9 cellular contexts compared by ENCODE assay signal in genomic region chrX:49838374-49838773, GRCh38. TPM values are rescaled to one million over a fixed set of nuclear protein-coding genes. Genes with fewer than 3 reads are reported as not detected.
DNase-seq lines count a peak whose midpoint lies in the region; ATAC-seq, FAIRE-seq and TF ChIP-seq lines count a peak whose summit lies in the region.
"Had no signal": no experiment of that assay in that cellular context is flagged by ENCODE, and none has a peak within 500 bp of the region (broad histone marks: within the 10 kb centered on the region; RNA-seq: fewer than 3 reads in every experiment).

No MANE protein-coding gene starts in this region.

- DNase-seq in Ammon's horn (ENCODE audit: low spot score) (peak; percentile 42), GM12891 (ENCODE audit: insufficient read length, low spot score) (no peak), Kasumi-1 (lab: John Stamatoyannopoulos, UW) (peak; percentile 14 to 29), WTC11 (ENCODE audit: low spot score) (peak; percentile 24), left colon (peak in 1 of 2 donors; percentile 14)
- no peak for DNase-seq in stimulated activated naive CD8-positive, alpha-beta T cell treated with anti-CD3 and anti-CD28 coated beads, Interleukin-15, Interleukin-2, amounts not matched to agents 100 U/mL and 50 U/mL, for 24 hours

- no peaks in the 10 kb centered on the region for H3K36me3 Mint-ChIP-seq in WTC11

- no peak overlapping the region for H3K4me3 Mint-ChIP-seq in WTC11

- no peaks in the 10 kb centered on the region for H3K4me1 Mint-ChIP-seq in WTC11

- no peaks in the 10 kb centered on the region for H3K9me3 Mint-ChIP-seq in WTC11

- peak; percentile 54 for FAIRE-seq in GM12891 (lab: Jason Lieb, UNC)
- FAIRE-seq: frontal cortex had no signal

- H3K27ac Mint-ChIP-seq in WTC11, result no peak overlapping the region

- POLR2A ChIA-PET in WTC11 (lab: Charles Lee), result no interaction called here

- CTCF ChIA-PET in WTC11 (lab: Charles Lee), result interaction anchor here (1.1 to 1.3 kb wide), 2 partner anchors 40 to 77 kb away, joined by 3 to 9 read pairs; no protein-coding TSS in a partner anchor

- no peak for TF ChIP-seq POLR2A in GM12891 (IDR thresholded peaks at IDR 0.05; ENCODE audit: low read depth, low read length)

- ATAC-seq in WTC11 (peak; percentile 74), left colon (peak; percentile 59), HG03045 (IDR thresholded peaks at IDR 0.05; ENCODE audit: unreplicated experiment) (no peak), GM21723 (IDR thresholded peaks at IDR 0.05; ENCODE audit: unreplicated experiment) (no peak)
- no peak for ATAC-seq in stimulated activated naive CD8-positive, alpha-beta T cell treated with anti-CD3 and anti-CD28 coated beads, Interleukin-15, Interleukin-2, amounts not matched to agents 100 U/mL and 50 U/mL, for 24 hours

- peak; percentile 35; the same call in 1 of the 2 replicates for TF ChIP-seq CTCF in WTC11 (IDR thresholded peaks at IDR 0.05)

- H3K27me3 Mint-ChIP-seq in WTC11 (ENCODE audit: low read depth), result no peaks in the 10 kb centered on the region

- intact Hi-C loops in left colon (cut with DNase I, micrococcal nuclease), result no loop called here

TF ChIP-seq in GM12891, 5 proteins besides CTCF, POLR2A, EP300 and RAD21:
- TF ChIP-seq POLR2AphosphoS5 (IDR thresholded peaks at IDR 0.05; ENCODE audit: low read depth, low read length), result no peak
- TF ChIP-seq TAF1 (IDR thresholded peaks at IDR 0.05; ENCODE audit: low read depth, low read length), result no peak
- no peak for TF ChIP-seq PAX5 (IDR thresholded peaks at IDR 0.05; ENCODE audit: insufficient read depth, low read length, severe bottlenecking)
- no peak for TF ChIP-seq POU2F2 (IDR thresholded peaks at IDR 0.05; ENCODE audit: low read depth, low read length)
- TF ChIP-seq SPI1 (IDR thresholded peaks at IDR 0.05; ENCODE audit: low read depth, low read length), result no peak

TF ChIP-seq in WTC11, 78 proteins besides CTCF, POLR2A, EP300 and RAD21 (continues in another document):
- no peak for TF ChIP-seq FOXP1 (CRISPR knock-in tag; IDR thresholded peaks at IDR 0.05; ENCODE audit: borderline replicate concordance)
- TF ChIP-seq ZNF423 (CRISPR knock-in tag; IDR thresholded peaks at IDR 0.05), result no peak
- TF ChIP-seq, protein P1, sequence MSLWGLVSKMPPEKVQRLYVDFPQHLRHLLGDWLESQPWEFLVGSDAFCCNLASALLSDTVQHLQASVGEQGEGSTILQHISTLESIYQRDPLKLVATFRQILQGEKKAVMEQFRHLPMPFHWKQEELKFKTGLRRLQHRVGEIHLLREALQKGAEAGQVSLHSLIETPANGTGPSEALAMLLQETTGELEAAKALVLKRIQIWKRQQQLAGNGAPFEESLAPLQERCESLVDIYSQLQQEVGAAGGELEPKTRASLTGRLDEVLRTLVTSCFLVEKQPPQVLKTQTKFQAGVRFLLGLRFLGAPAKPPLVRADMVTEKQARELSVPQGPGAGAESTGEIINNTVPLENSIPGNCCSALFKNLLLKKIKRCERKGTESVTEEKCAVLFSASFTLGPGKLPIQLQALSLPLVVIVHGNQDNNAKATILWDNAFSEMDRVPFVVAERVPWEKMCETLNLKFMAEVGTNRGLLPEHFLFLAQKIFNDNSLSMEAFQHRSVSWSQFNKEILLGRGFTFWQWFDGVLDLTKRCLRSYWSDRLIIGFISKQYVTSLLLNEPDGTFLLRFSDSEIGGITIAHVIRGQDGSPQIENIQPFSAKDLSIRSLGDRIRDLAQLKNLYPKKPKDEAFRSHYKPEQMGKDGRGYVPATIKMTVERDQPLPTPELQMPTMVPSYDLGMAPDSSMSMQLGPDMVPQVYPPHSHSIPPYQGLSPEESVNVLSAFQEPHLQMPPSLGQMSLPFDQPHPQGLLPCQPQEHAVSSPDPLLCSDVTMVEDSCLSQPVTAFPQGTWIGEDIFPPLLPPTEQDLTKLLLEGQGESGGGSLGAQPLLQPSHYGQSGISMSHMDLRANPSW (CRISPR knock-in tag; conservative IDR thresholded peaks at IDR 0.05; ENCODE audit: low read depth), result no peak
- TF ChIP-seq ZNF317 (CRISPR knock-in tag; IDR thresholded peaks at IDR 0.05; ENCODE audit: borderline replicate concordance, low read depth), result no peak
- TF ChIP-seq JUN (CRISPR knock-in tag; IDR thresholded peaks at IDR 0.05), result no peak
- TF ChIP-seq, protein P2, sequence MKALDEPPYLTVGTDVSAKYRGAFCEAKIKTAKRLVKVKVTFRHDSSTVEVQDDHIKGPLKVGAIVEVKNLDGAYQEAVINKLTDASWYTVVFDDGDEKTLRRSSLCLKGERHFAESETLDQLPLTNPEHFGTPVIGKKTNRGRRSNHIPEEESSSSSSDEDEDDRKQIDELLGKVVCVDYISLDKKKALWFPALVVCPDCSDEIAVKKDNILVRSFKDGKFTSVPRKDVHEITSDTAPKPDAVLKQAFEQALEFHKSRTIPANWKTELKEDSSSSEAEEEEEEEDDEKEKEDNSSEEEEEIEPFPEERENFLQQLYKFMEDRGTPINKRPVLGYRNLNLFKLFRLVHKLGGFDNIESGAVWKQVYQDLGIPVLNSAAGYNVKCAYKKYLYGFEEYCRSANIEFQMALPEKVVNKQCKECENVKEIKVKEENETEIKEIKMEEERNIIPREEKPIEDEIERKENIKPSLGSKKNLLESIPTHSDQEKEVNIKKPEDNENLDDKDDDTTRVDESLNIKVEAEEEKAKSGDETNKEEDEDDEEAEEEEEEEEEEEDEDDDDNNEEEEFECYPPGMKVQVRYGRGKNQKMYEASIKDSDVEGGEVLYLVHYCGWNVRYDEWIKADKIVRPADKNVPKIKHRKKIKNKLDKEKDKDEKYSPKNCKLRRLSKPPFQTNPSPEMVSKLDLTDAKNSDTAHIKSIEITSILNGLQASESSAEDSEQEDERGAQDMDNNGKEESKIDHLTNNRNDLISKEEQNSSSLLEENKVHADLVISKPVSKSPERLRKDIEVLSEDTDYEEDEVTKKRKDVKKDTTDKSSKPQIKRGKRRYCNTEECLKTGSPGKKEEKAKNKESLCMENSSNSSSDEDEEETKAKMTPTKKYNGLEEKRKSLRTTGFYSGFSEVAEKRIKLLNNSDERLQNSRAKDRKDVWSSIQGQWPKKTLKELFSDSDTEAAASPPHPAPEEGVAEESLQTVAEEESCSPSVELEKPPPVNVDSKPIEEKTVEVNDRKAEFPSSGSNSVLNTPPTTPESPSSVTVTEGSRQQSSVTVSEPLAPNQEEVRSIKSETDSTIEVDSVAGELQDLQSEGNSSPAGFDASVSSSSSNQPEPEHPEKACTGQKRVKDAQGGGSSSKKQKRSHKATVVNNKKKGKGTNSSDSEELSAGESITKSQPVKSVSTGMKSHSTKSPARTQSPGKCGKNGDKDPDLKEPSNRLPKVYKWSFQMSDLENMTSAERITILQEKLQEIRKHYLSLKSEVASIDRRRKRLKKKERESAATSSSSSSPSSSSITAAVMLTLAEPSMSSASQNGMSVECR (CRISPR knock-in tag; IDR thresholded peaks at IDR 0.05; ENCODE audit: borderline replicate concordance), result no peak
- no peak for TF ChIP-seq E2F1 (CRISPR knock-in tag; IDR thresholded peaks at IDR 0.05)
- TF ChIP-seq NFYB (CRISPR knock-in tag; conservative IDR thresholded peaks at IDR 0.05; ENCODE audit: low read depth), result no peak
- TF ChIP-seq TEAD1 (CRISPR knock-in tag; IDR thresholded peaks at IDR 0.05), result no peak
- TF ChIP-seq ZMAT4 (CRISPR knock-in tag; IDR thresholded peaks at IDR 0.05), result no peak
- TF ChIP-seq TCF7 (CRISPR knock-in tag; IDR thresholded peaks at IDR 0.05; ENCODE audit: low read depth), result no peak
- no peak for TF ChIP-seq GABPB1 (CRISPR knock-in tag; IDR thresholded peaks at IDR 0.05)
- TF ChIP-seq, protein P3, sequence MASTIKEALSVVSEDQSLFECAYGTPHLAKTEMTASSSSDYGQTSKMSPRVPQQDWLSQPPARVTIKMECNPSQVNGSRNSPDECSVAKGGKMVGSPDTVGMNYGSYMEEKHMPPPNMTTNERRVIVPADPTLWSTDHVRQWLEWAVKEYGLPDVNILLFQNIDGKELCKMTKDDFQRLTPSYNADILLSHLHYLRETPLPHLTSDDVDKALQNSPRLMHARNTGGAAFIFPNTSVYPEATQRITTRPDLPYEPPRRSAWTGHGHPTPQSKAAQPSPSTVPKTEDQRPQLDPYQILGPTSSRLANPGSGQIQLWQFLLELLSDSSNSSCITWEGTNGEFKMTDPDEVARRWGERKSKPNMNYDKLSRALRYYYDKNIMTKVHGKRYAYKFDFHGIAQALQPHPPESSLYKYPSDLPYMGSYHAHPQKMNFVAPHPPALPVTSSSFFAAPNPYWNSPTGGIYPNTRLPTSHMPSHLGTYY (CRISPR knock-in tag; IDR thresholded peaks at IDR 0.05), result no peak
- TF ChIP-seq ZNF121 (CRISPR knock-in tag; IDR thresholded peaks at IDR 0.05), result no peak

RNA-seq across cellular contexts. Expression of gene PAGE4, which starts 9.3 kb away (rescaled TPM):
- polyA plus RNA-seq in GM12891 (2012; ENCODE audit: low read depth, missing spikeins), result not detected
- total RNA-seq in WTC11 (2021) (0.82 to 1.5 TPM in 2 of 3 replicates, not detected in the other), left colon (not detected)
- total RNA-seq: frontal cortex had no signal

RNA-seq across cellular contexts. Expression of gene USP27X, which starts 40.9 kb away (rescaled TPM):
- polyA plus RNA-seq in GM12891 (2012; ENCODE audit: low read depth, missing spikeins), result 0.68 TPM
- 4.4 to 5.1 TPM (median 4.8 TPM) in 3 replicates for total RNA-seq in WTC11 (2021)
- total RNA-seq in left colon, result 1 to 10 TPM; 1.3 to 2.2 TPM

Comparison
In these comparisons a context has a peak if more than half of its experiments do, and no peak if none do; other contexts are left out.
1. DNase-seq: peak in Ammon's horn (single experiment), Kasumi-1 (2 of 2) and WTC11 (single experiment); none in GM12891 (single experiment) and stimulated activated naive CD8-positive, alpha-beta T cell treated with anti-CD3 and anti-CD28 coated beads, Interleukin-15, Interleukin-2, amounts not matched to agents 100 U/mL and 50 U/mL, for 24 hours (single experiment).
2. ATAC-seq: peak in WTC11 (single experiment) and left colon (single experiment); none in HG03045 (single experiment), stimulated activated naive CD8-positive, alpha-beta T cell treated with anti-CD3 and anti-CD28 coated beads, Interleukin-15, Interleukin-2, amounts not matched to agents 100 U/mL and 50 U/mL, for 24 hours (single experiment) and GM21723 (single experiment).